19 cellular contexts compared by ENCODE assay signal in the genomic region with DNA sequence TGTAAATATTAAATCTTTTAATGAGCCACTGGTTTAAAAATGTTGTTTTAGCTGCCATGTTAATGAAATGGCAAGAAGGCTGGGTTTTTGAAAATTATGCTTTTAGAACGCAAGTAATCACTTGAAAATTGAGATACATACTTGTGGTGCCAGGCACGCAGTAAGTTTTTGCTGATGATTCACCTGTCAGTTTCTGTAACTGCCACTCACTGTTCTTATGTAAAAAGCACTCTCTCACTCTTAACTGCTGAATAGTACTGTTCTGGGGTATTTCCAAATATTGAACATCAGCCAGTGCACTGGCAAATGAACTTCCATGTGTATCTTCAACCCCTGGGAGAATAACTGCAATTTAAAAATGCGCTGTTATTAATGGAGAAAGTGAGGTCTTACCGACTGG. TPM values are rescaled to one million over a fixed set of nuclear protein-coding genes. Genes with fewer than 3 reads are reported as not detected.
DNase-seq lines count a peak whose midpoint lies in the region; ATAC-seq and TF ChIP-seq lines count a peak whose summit lies in the region.
"Had no signal": no experiment of that assay in that cellular context is flagged by ENCODE, and none has a peak within 500 bp of the region (broad histone marks: within the 10 kb centered on the region; RNA-seq: fewer than 3 reads in every experiment).

No MANE protein-coding gene starts in this region.

- no peaks in the 10 kb centered on the region for H3K4me1 ChIP-seq in foreskin keratinocyte

- H3K27ac ChIP-seq in RWPE1 = peak overlapping the region; percentile 39; the same call in 1 of the 2 replicates
- no peak overlapping the region for H3K27ac ChIP-seq in foreskin keratinocyte

- peak; percentile 33 for DNase-seq in NCI-H226
- no peak for DNase-seq in RWPE1 (ENCODE audit: low spot score)
- no peak for DNase-seq in foreskin keratinocyte
- peak; percentile 36 for DNase-seq in retinal pigment epithelial cell (ENCODE audit: low read depth)
- no peak for DNase-seq in NCI-H748 (lab: John Stamatoyannopoulos, UW; ENCODE audit: unreplicated experiment)
- no peak for DNase-seq in Right ventricle myocardium inferior (ENCODE audit: missing footprints)
- no peak for DNase-seq in NCI-H146 (lab: John Stamatoyannopoulos, UW)
- DNase-seq: ACHN; C1 segment of cervical spinal cord; CD8-positive, alpha-beta memory T cell; DMS79; NCI-H1105; NCI-H187; NCI-H2107; NCI-H510A treated with DMSO at 0.1 percent for 48 hours; NCI-H82; OCI-M1; SIG-M5 had no signal

- POLR2A ChIA-PET in RWPE1 (lab: Yijun Ruan, JAX; ENCODE audit: low non-redundant PET) = no interaction called here

- CTCF ChIA-PET in RWPE1 (lab: Yijun Ruan, JAX) = no interaction called here

- no peaks in the 10 kb centered on the region for H3K27me3 ChIP-seq in foreskin keratinocyte

- intact Hi-C loops in Right ventricle myocardium inferior (cut with DNase I) = no loop called here

- ATAC-seq in foreskin keratinocyte (peak; percentile 42), Right ventricle myocardium inferior (no peak)
- ATAC-seq: K562 had no signal

- no peak for TF ChIP-seq CTCF in RWPE1 (conservative IDR thresholded peaks at IDR 0.05; ENCODE audit: low read depth)
- TF ChIP-seq CTCF in foreskin keratinocyte (conservative IDR thresholded peaks at IDR 0.05) = no peak
- no peak for TF ChIP-seq CTCF in retinal pigment epithelial cell (conservative IDR thresholded peaks at IDR 0.05; ENCODE audit: low read depth, low read length)

- no peak overlapping the region for H3K4me3 ChIP-seq in retinal pigment epithelial cell (ENCODE audit: low read length)
- H3K4me3 ChIP-seq: K562 had no signal

RNA-seq across cellular contexts. Expression of a gene that starts 17.9 kb away (rescaled TPM):
- total RNA-seq in foreskin keratinocyte = 30.1 and 41.4 TPM in 2 replicates
- polyA plus RNA-seq in foreskin keratinocyte = 13.9 and 33.2 TPM in 2 replicates
- 92.3 TPM for total RNA-seq in Right ventricle myocardium inferior

Comparison
In these comparisons a context has a peak if more than half of its experiments do, and no peak if none do; other contexts are left out.
1. DNase-seq: peak in NCI-H226 (single experiment) and retinal pigment epithelial cell (single experiment); none in RWPE1 (single experiment), foreskin keratinocyte (0 of 2), NCI-H748 (single experiment), Right ventricle myocardium inferior (single experiment) and NCI-H146 (single experiment).